1 cellular context compared by ENCODE assay signal in the genomic region with DNA sequence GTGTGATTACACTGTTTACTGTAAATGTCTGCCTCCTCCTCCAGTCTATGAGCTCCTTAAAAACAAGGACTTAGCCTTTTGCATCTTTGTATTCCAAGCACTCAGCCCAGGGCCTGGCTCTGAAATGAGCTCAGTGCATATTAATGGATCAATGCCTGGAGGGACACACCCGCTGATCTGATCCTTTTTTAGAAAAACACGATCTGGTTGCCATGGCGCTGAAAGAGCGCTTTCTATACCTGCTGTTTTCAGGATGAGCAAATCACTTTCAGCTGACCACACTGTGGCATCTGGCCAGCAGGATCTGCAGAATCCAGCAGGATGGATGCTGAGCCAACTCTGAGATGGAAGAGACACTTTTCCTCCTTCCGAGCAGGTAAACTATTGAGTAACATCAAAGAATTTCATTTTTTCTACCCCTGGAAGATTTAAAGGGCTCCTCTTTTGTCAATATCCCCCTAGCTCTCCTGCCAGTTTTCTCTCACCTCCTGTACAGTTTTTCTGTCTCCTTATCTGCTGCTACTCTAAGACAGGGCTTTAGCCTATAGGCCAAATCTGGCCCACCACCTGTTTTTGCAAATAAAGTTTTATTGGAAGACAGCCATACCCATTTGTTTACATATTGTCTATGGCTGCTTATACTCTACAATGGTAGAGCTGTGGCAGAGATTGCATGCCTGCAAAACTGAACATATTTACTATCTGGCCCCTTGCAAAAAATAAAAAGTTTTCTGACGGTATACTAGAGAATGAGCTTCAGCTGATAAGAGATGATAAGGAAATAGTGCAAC.
A peak's percentile ranks its signal among the peaks of the same experiment; 100 is the strongest.
TF ChIP-seq lines count a peak whose summit lies in the region.

No MANE protein-coding gene starts in this region.

TF ChIP-seq in GM12878, 131 proteins besides CTCF, POLR2A, EP300 and RAD21:
- peak; percentile 43 for TF ChIP-seq ZBTB40 (IDR thresholded peaks at IDR 0.05; ENCODE audit: borderline replicate concordance)
- TF ChIP-seq, protein P1, sequence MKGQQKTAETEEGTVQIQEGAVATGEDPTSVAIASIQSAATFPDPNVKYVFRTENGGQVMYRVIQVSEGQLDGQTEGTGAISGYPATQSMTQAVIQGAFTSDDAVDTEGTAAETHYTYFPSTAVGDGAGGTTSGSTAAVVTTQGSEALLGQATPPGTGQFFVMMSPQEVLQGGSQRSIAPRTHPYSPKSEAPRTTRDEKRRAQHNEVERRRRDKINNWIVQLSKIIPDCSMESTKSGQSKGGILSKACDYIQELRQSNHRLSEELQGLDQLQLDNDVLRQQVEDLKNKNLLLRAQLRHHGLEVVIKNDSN (IDR thresholded peaks at IDR 0.05; ENCODE audit: borderline replicate concordance, extremely low read length, insufficient read depth, low read depth, low read length): no peak
